ENCODE assay signal across 8 cellular contexts in genomic region chrX:100731441-100732281, GRCh38. TPM values are rescaled to one million over a fixed set of nuclear protein-coding genes. Genes with fewer than 3 reads are reported as not detected.
DNase-seq lines count a peak whose midpoint lies in the region; TF ChIP-seq lines count a peak whose summit lies in the region.

TSS of gene SYTL4 (minus strand) at chrX:100732121. CDS start at chrX:100702037, 30,084 bp downstream.

- no peaks in the 10 kb centered on the region for H3K4me1 Mint-ChIP-seq in nephron
- H3K4me1 Mint-ChIP-seq in activated CD4-positive, alpha-beta T cell treated with anti-CD3 and anti-CD28 coated beads, Interleukin-2, amount 10 ng/mL, durations not matched to agents 7 days and 5 days, result no peaks in the 10 kb centered on the region

- TF ChIP-seq CTCF in fibroblast of mammary gland (conservative IDR thresholded peaks at IDR 0.05; ENCODE audit: control insufficient read depth, insufficient read depth, low read depth, low read length) (no peak), nephron (IDR thresholded peaks at IDR 0.05; ENCODE audit: unreplicated experiment in 3 of 3) (no peak)

- H3K27ac Mint-ChIP-seq in nephron, result peak within 1 kb of the TSS in 1 of 3 experiments; percentile 56
- no peak within 1 kb of the TSS for H3K27ac Mint-ChIP-seq in activated CD4-positive, alpha-beta T cell treated with anti-CD3 and anti-CD28 coated beads, Interleukin-2, amount 10 ng/mL, durations not matched to agents 7 days and 5 days

- H3K4me3 ChIP-seq in fibroblast of mammary gland (ENCODE audit: control insufficient read depth, low read depth, low read length), result peak within 1 kb of the TSS; percentile 71

- peak within 1 kb of the TSS; percentile 80 to 88 (median 82) for H3K4me3 Mint-ChIP-seq in nephron
- no peak within 1 kb of the TSS for H3K4me3 Mint-ChIP-seq in activated CD4-positive, alpha-beta T cell treated with anti-CD3 and anti-CD28 coated beads, Interleukin-2, amount 10 ng/mL, durations not matched to agents 7 days and 5 days

- POLR2A ChIA-PET in activated CD4-positive, alpha-beta T cell treated with anti-CD3 and anti-CD28 coated beads, Interleukin-2, amount 10 ng/mL, durations not matched to agents 7 days and 5 days (lab: Charles Lee), result no interaction called here

- CTCF ChIA-PET in activated CD4-positive, alpha-beta T cell treated with anti-CD3 and anti-CD28 coated beads, Interleukin-2, amount 10 ng/mL, durations not matched to agents 7 days and 5 days (lab: Charles Lee), result interaction anchor here (0.8 kb wide), 1 partner anchor 37 kb away, joined by 3 read pairs; no protein-coding TSS in a partner anchor

- DNase-seq in ELR (ENCODE audit: low read depth), result peak; percentile 61
- peak; percentile 1 for DNase-seq in OCI-M2 (lab: John Stamatoyannopoulos, UW; ENCODE audit: unreplicated experiment)
- DNase-seq in fibroblast of mammary gland (ENCODE audit: low read depth), result peak; percentile 9
- no peak for DNase-seq in activated CD4-positive, alpha-beta T cell treated with anti-CD3 and anti-CD28 coated beads, Interleukin-2, amount 10 ng/mL, durations not matched to agents 7 days and 5 days
- no peak for DNase-seq in effector CD8-positive, alpha-beta T cell (lab: John Stamatoyannopoulos, UW)
- DNase-seq in dedifferentiated amniotic fluid mesenchymal stem cell (ENCODE audit: extremely low spot score), result no peak
- DNase-seq in DMS153 treated with DMSO at 0.1 percent for 48 hours (lab: John Stamatoyannopoulos, UW; ENCODE audit: unreplicated experiment), result no peak

- H3K36me3 Mint-ChIP-seq in nephron (ENCODE audit: low read depth), result no peaks in the 10 kb centered on the region
- no peaks in the 10 kb centered on the region for H3K36me3 Mint-ChIP-seq in activated CD4-positive, alpha-beta T cell treated with anti-CD3 and anti-CD28 coated beads, Interleukin-2, amount 10 ng/mL, durations not matched to agents 7 days and 5 days (ENCODE audit: low read depth)

- H3K27me3 Mint-ChIP-seq in nephron (ENCODE audit: low read depth), result peaks cover 15% of the 10 kb centered on the region
- H3K27me3 Mint-ChIP-seq in activated CD4-positive, alpha-beta T cell treated with anti-CD3 and anti-CD28 coated beads, Interleukin-2, amount 10 ng/mL, durations not matched to agents 7 days and 5 days, result peaks cover 39% of the 10 kb centered on the region

- H3K9me3 Mint-ChIP-seq in nephron, result peaks cover 15% of the 10 kb centered on the region
- H3K9me3 Mint-ChIP-seq in activated CD4-positive, alpha-beta T cell treated with anti-CD3 and anti-CD28 coated beads, Interleukin-2, amount 10 ng/mL, durations not matched to agents 7 days and 5 days, result no peaks in the 10 kb centered on the region

RNA-seq across cellular contexts. Expression of gene SYTL4, which starts in this region (rescaled TPM):
- not detected for total RNA-seq in activated CD4-positive, alpha-beta T cell treated with anti-CD3 and anti-CD28 coated beads, Interleukin-2, amount 10 ng/mL, durations not matched to agents 7 days and 5 days

Comparison
In these comparisons a context has a peak if more than half of its experiments do, and no peak if none do; other contexts are left out.
1. DNase-seq: peak in ELR (single experiment), OCI-M2 (single experiment) and fibroblast of mammary gland (single experiment); none in activated CD4-positive, alpha-beta T cell treated with anti-CD3 and anti-CD28 coated beads, Interleukin-2, amount 10 ng/mL, durations not matched to agents 7 days and 5 days (single experiment), effector CD8-positive, alpha-beta T cell (single experiment), dedifferentiated amniotic fluid mesenchymal stem cell (single experiment) and DMS153 treated with DMSO at 0.1 percent for 48 hours (single experiment).